ENCODE assay signal across 8 cellular contexts in genomic region chr10:11742779-11743298, GRCh38. TPM values are rescaled to one million over a fixed set of nuclear protein-coding genes. Genes with fewer than 3 reads are reported as not detected.
A peak's percentile ranks its signal among the peaks of the same experiment; 100 is the strongest.
DNase-seq lines count a peak whose midpoint lies in the region; ATAC-seq and TF ChIP-seq lines count a peak whose summit lies in the region.

No MANE protein-coding gene starts in this region.

- ATAC-seq in HG02870 (IDR thresholded peaks at IDR 0.05; ENCODE audit: unreplicated experiment) (peak; percentile 1), GM21367 (IDR thresholded peaks at IDR 0.05; ENCODE audit: unreplicated experiment) (no peak)

- DNase-seq in colonic mucosa (no peak), HEK293T (ENCODE audit: extremely low spot score) (no peak)
- no peak for DNase-seq in activated effector memory CD4-positive, alpha-beta T cell treated with Interleukin-2 at 50 U/mL for 16 hours
- no peak for DNase-seq in stimulated activated CD4-positive, alpha-beta T cell treated with anti-CD3 and anti-CD28 coated beads, Interleukin-4, amount 100 ng/mL, for 1 hour

- no peak overlapping the region for H3K27ac ChIP-seq in ACC112 (ENCODE audit: low read depth, low read length)
- no peak overlapping the region for H3K27ac ChIP-seq in colonic mucosa
- H3K27ac ChIP-seq in mesodermal cell (ENCODE audit: low read depth, low read length, severe bottlenecking): no peak overlapping the region

- peak overlapping the region in 1 of 2 donors; percentile 61 for H3K9ac ChIP-seq in colonic mucosa (ENCODE audit: low read depth in 2 of 2, low read length in 2 of 2)

- peaks cover 11% of the 10 kb centered on the region; the same call in 1 of the 2 replicates for H3K27me3 ChIP-seq in ACC112 (ENCODE audit: insufficient read depth, low read length)
- H3K27me3 ChIP-seq in colonic mucosa: no peaks in the 10 kb centered on the region

- peak overlapping the region; percentile 81 for H2AFZ ChIP-seq in ACC112 (ENCODE audit: low read length, unreplicated experiment)

- peak overlapping the region; percentile 62 for H3K4me3 ChIP-seq in ACC112 (ENCODE audit: low read depth, low read length)
- H3K4me3 ChIP-seq in colonic mucosa: peak overlapping the region; percentile 70
- H3K4me3 ChIP-seq in mesodermal cell (ENCODE audit: extremely low read depth, insufficient read depth, low read length, poor library complexity, severe bottlenecking): peak overlapping the region; percentile 40

- no peaks in the 10 kb centered on the region for H3K4me1 ChIP-seq in ACC112 (ENCODE audit: control insufficient read depth, insufficient read depth, low read length, unreplicated experiment)
- peaks cover 3% of the 10 kb centered on the region for H3K4me1 ChIP-seq in colonic mucosa
- peaks cover 2% of the 10 kb centered on the region for H3K4me1 ChIP-seq in mesodermal cell (ENCODE audit: control insufficient read depth, insufficient read depth, low read length, poor library complexity, severe bottlenecking)

- CTCF ChIA-PET in HEK293T (lab: Yijun Ruan, JAX): no interaction called here

- WGBS in mesodermal cell (ENCODE audit: insufficient coverage in 2 of 2), 2 experiments: 73 to 78% methylated on average over 21 to 31 of the region's 31 CpGs

- TF ChIP-seq CTCF in colonic mucosa (IDR thresholded peaks at IDR 0.05): no peak

- POLR2A ChIA-PET in HEK293T (lab: Yijun Ruan, JAX): no interaction called here

- intact Hi-C loops in colonic mucosa (cut with DNase I): no loop called here

- H3K9me3 ChIP-seq in colonic mucosa: no peaks in the 10 kb centered on the region
- H3K9me3 ChIP-seq in mesodermal cell (ENCODE audit: control insufficient read depth, low read length): peaks cover 5% of the 10 kb centered on the region

- H3K79me2 ChIP-seq in ACC112 (ENCODE audit: control insufficient read depth, insufficient read depth, low read length, unreplicated experiment): no peaks in the 10 kb centered on the region

- H3K36me3 ChIP-seq in ACC112 (ENCODE audit: insufficient read depth, low read length): no peaks in the 10 kb centered on the region
- no peaks in the 10 kb centered on the region for H3K36me3 ChIP-seq in colonic mucosa
- no peaks in the 10 kb centered on the region for H3K36me3 ChIP-seq in mesodermal cell (ENCODE audit: control insufficient read depth, insufficient read depth, low read length)

TF ChIP-seq in HEK293T, 16 proteins besides CTCF, POLR2A, EP300 and RAD21:
- TF ChIP-seq BHLHE40 (IDR thresholded peaks at IDR 0.05; ENCODE audit: borderline replicate concordance) (no peak), ELF4 (IDR thresholded peaks at IDR 0.05) (no peak), SUZ12 (IDR thresholded peaks at IDR 0.05) (no peak), FOXA1 (IDR thresholded peaks at IDR 0.05) (no peak), SP1 (IDR thresholded peaks at IDR 0.05) (no peak), PKNOX1 (IDR thresholded peaks at IDR 0.05) (no peak), FOXM1 (IDR thresholded peaks at IDR 0.05; ENCODE audit: borderline replicate concordance) (no peak), ZNF384 (IDR thresholded peaks at IDR 0.05) (no peak), LEF1 (IDR thresholded peaks at IDR 0.05; ENCODE audit: borderline replicate concordance) (no peak)

RNA-seq across cellular contexts. Expression of gene ECHDC3, which starts 0.7 kb away (rescaled TPM):
- total RNA-seq in colonic mucosa: 10 to 100 TPM; 14.0 to 17.6 TPM
- 5.0 TPM for polyA plus RNA-seq in mesodermal cell (2013, experiment 1 of 2)
- 4.0 TPM for polyA plus RNA-seq in mesodermal cell (2013, experiment 2 of 2)
